In genomic region chr3:34361921-34362320, GRCh38 we compare ENCODE assay signal across 11 cellular contexts.
DNase-seq lines count a peak whose midpoint lies in the region; ATAC-seq lines count a peak whose summit lies in the region.
"Had no signal": no experiment of that assay in that cellular context is flagged by ENCODE, and none has a peak within 500 bp of the region (broad histone marks: within the 10 kb centered on the region; RNA-seq: fewer than 3 reads in every experiment).

No MANE protein-coding gene starts in this region.

- intact Hi-C loops in sciatic nerve (cut with DNase I), result no loop called here

- DNase-seq in SKM-1 treated with dmso at 0.1 percent for 144 hours (lab: John Stamatoyannopoulos, UW; ENCODE audit: unreplicated experiment) (peak; percentile 28), SKM-1 (lab: John Stamatoyannopoulos, UW; ENCODE audit: unreplicated experiment) (no peak), sciatic nerve (ENCODE audit: low spot score) (no peak), NCI-H748 (lab: John Stamatoyannopoulos, UW; ENCODE audit: unreplicated experiment) (no peak), NCI-H2171 treated with DMSO at 0.1 percent for 48 hours (lab: John Stamatoyannopoulos, UW) (no peak), HUDEP-2 (lab: John Stamatoyannopoulos, UW; ENCODE audit: unreplicated experiment in 76 of 76) (no peak)
- DNase-seq: activated CD8-positive, alpha-beta memory T cell treated with anti-CD3 and anti-CD28 coated beads for 24 hours; midbrain; NCI-H510A had no signal

- ATAC-seq in GM21786 (IDR thresholded peaks at IDR 0.05; ENCODE audit: unreplicated experiment), result peak; percentile 96
- ATAC-seq in HG03558 (IDR thresholded peaks at IDR 0.05; ENCODE audit: extremely low read depth, unreplicated experiment), result peak; percentile 94
- peak; percentile 76 for ATAC-seq in sciatic nerve
